Comparison of ENCODE assay signal across 8 cellular contexts in the genomic region with DNA sequence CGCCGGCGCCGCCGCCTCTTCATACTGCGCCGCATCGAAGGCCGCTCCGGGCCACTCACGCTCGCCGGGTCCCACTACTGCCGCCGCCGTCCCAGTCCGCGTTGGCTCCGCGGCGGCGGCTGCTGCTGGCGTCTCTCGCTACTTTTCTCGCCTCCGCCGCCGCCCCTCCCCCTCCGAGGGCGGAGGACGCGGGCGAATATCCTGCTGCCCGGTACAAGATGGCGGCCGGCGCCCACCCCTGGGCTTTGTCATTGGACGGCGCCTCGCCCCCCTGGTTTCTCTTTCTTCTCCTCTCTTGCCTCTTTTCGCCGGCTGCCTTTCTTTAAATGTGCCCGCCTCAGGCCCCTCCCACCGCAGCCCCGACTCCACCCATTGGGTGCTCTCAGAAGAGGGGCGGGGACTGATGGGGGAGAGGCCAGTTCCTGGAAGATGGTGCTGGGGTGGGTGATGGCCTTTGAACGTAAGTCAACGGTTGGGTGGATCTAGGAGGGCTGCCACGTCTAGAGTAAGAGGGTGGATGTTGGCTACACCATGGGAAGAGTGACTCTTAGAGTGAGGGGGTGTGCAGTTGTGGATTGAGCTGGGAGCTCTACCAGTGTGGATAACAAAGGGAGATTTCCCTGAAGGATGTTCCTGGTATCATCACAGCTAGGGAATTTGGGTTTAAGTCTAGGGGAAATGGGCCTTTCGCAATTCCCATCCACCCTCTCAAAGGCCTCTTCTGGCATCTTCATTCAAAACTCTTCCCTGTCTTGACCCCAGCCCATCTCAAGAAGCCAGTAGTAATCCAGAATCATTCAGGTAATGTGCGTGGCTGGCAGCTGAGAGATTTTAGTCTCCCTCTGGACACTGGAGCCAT. TPM values are rescaled to one million over a fixed set of nuclear protein-coding genes. Genes with fewer than 3 reads are reported as not detected.
A peak's percentile ranks its signal among the peaks of the same experiment; 100 is the strongest.
DNase-seq lines count a peak whose midpoint lies in the region; ATAC-seq and TF ChIP-seq lines count a peak whose summit lies in the region.

A gene (minus strand): TSS at position 297 of the 859 bp plus-strand sequence. CDS start 262 bp downstream, at position 35.

- TF ChIP-seq CTCF in GM12864 (IDR thresholded peaks at IDR 0.05; ENCODE audit: low read depth, low read length, missing control alignments) (no peak), heart left ventricle (IDR thresholded peaks at IDR 0.05) (no peak), upper lobe of right lung (IDR thresholded peaks at IDR 0.05) (no peak)

- peak within 1 kb of the TSS; percentile 99 for H3K9ac ChIP-seq in adipocyte (ENCODE audit: low read length)

- 4 to 16% (median 5%) methylated on average over 46 to 51 of the region's 51 CpGs for WGBS in heart left ventricle, 4 donors

- peak; percentile 77 for ATAC-seq in HG02759 (IDR thresholded peaks at IDR 0.05; ENCODE audit: unreplicated experiment)
- ATAC-seq in heart left ventricle, result peak; percentile 96 to 97 (median 96)
- ATAC-seq in upper lobe of right lung, result peak; percentile 92

- DNase-seq in GM12864 (ENCODE audit: low read depth), result peak; percentile 74
- DNase-seq in NCI-H1417 treated with DMSO at 0.1 percent for 48 hours (lab: John Stamatoyannopoulos, UW), result peak; percentile 65
- peak; percentile 75 for DNase-seq in T follicular helper cell (ENCODE audit: low read depth)
- DNase-seq in adipocyte (ENCODE audit: low read depth), result peak; percentile 98
- DNase-seq in heart left ventricle, result peak; percentile 93 to 97 (median 96)
- DNase-seq in posterior vena cava (ENCODE audit: low spot score), result peak; percentile 99
- peak; percentile 97 for DNase-seq in upper lobe of right lung

- H3K27me3 ChIP-seq in adipocyte (replicated peaks; ENCODE audit: control insufficient read depth, insufficient read depth, low read length) (no peaks in the 10 kb centered on the region), heart left ventricle (no peaks in the 10 kb centered on the region), upper lobe of right lung (no peaks in the 10 kb centered on the region)

- intact Hi-C loops in heart left ventricle (cut with DNase I), result loop anchor here in 9 of 10 donors (1.0 to 10.0 kb wide), 11 partner anchors 59 to 486 kb away; no protein-coding TSS in a partner anchor
- intact Hi-C loops in posterior vena cava (cut with DNase I), result loop anchor here (5.0 kb wide), 1 partner anchor 76 kb away; no protein-coding TSS in a partner anchor
- intact Hi-C loops in upper lobe of right lung (cut with DNase I), result no loop called here

- H3K4me3 ChIP-seq in GM12864 (ENCODE audit: low read depth, low read length) (peak within 1 kb of the TSS; percentile 98), adipocyte (ENCODE audit: low read length) (peak within 1 kb of the TSS; percentile 95), heart left ventricle (peak within 1 kb of the TSS; percentile 78 to 93 (median 85)), upper lobe of right lung (peak within 1 kb of the TSS; percentile 85)

- H3K9me3 ChIP-seq in adipocyte (ENCODE audit: control insufficient read depth, low read length) (peaks cover 6% of the 10 kb centered on the region), heart left ventricle (peaks cover 0 to 2% (median 0%) of the 10 kb centered on the region in 12 donors), upper lobe of right lung (no peaks in the 10 kb centered on the region)

- TF ChIP-seq POLR2A in heart left ventricle (IDR thresholded peaks at IDR 0.05), result peak in 1 of 2 donors; percentile 67

- no peaks in the 10 kb centered on the region for H3K36me3 ChIP-seq in adipocyte (ENCODE audit: control insufficient read depth, insufficient read depth, low read length, severe bottlenecking)
- no peaks in the 10 kb centered on the region for H3K36me3 ChIP-seq in heart left ventricle
- no peaks in the 10 kb centered on the region for H3K36me3 ChIP-seq in upper lobe of right lung

- peak within 1 kb of the TSS; percentile 92 to 97 (median 95) for H3K27ac ChIP-seq in heart left ventricle
- peak within 1 kb of the TSS; percentile 96 for H3K27ac ChIP-seq in upper lobe of right lung

- peaks cover 31% of the 10 kb centered on the region for H3K4me1 ChIP-seq in adipocyte (ENCODE audit: control insufficient read depth, insufficient read depth, low read length)
- peaks cover 0 to 32% (median 17%) of the 10 kb centered on the region in 12 donors for H3K4me1 ChIP-seq in heart left ventricle
- peaks cover 28% of the 10 kb centered on the region for H3K4me1 ChIP-seq in upper lobe of right lung

RNA-seq across cellular contexts. Expression of the gene that starts here (rescaled TPM):
- 10 to 100 TPM in 3 of 9 donors, 1 to 10 TPM in 6; 5.3 to 16.7 (median 6.9) TPM for total RNA-seq in heart left ventricle
- polyA plus RNA-seq in heart left ventricle, result 1 to 10 TPM; 3.5 to 4.1 TPM
- total RNA-seq in posterior vena cava, result 10 to 100 TPM; 24.9 to 33.2 TPM
- total RNA-seq in upper lobe of right lung, result 25.7 TPM

Comparison
In these comparisons a context has a peak if more than half of its experiments do, and no peak if none do; other contexts are left out.
1. Peak in every context shown above with its lines: DNase-seq, ATAC-seq, H3K4me3 ChIP-seq and H3K27ac ChIP-seq.